In genomic region chr15:22887157-22887951, GRCh38 we compare ENCODE assay signal across 12 cellular contexts. TPM values are rescaled to one million over a fixed set of nuclear protein-coding genes. Genes with fewer than 3 reads are reported as not detected.
DNase-seq lines count a peak whose midpoint lies in the region; ATAC-seq and TF ChIP-seq lines count a peak whose summit lies in the region.
"Had no signal": no experiment of that assay in that cellular context is flagged by ENCODE, and none has a peak within 500 bp of the region (broad histone marks: within the 10 kb centered on the region; RNA-seq: fewer than 3 reads in every experiment).

No MANE protein-coding gene starts in this region.

- no peak overlapping the region for H3K9ac ChIP-seq in neuronal stem cell (ENCODE audit: low read depth, low read length, poor library complexity)
- H3K9ac ChIP-seq: parathyroid adenoma had no signal

- H3K9me3 ChIP-seq in osteoblast (ENCODE audit: low read depth, low read length) (no peaks in the 10 kb centered on the region), neuronal stem cell (replicated peaks in 1 of 2; ENCODE audit: control insufficient read depth in 2 of 2, insufficient read depth in 1 of 2, low read depth in 1 of 2, low read length in 2 of 2) (no peaks in the 10 kb centered on the region)

- H3K4me3 ChIP-seq in osteoblast (ENCODE audit: insufficient read depth, low read length) (no peak overlapping the region), neuronal stem cell (ENCODE audit: low read length in 2 of 2) (no peak overlapping the region)

- TF ChIP-seq CTCF in osteoblast (IDR thresholded peaks at IDR 0.05; ENCODE audit: extremely low read depth, low read depth, low read length), result no peak

- H2BK5ac ChIP-seq in neuronal stem cell (ENCODE audit: low read length), result no peak overlapping the region

- H4K91ac ChIP-seq in neuronal stem cell (ENCODE audit: low read depth, low read length, poor library complexity), result no peak overlapping the region

- H3K4ac ChIP-seq in neuronal stem cell (ENCODE audit: low read length), result no peak overlapping the region

- no peak overlapping the region for H2AK5ac ChIP-seq in neuronal stem cell (ENCODE audit: low read depth, low read length)

- no peak overlapping the region for H2BK12ac ChIP-seq in neuronal stem cell (ENCODE audit: low read length)

- H3K4me1 Mint-ChIP-seq in T-cell, result no peaks in the 10 kb centered on the region

- no peaks in the 10 kb centered on the region for H3K9me3 Mint-ChIP-seq in T-cell

- no peak for ATAC-seq in GM21390 (IDR thresholded peaks at IDR 0.05; ENCODE audit: unreplicated experiment)
- no peak for ATAC-seq in GM21526 (IDR thresholded peaks at IDR 0.05; ENCODE audit: low FRiP score, unreplicated experiment)
- no peak for ATAC-seq in T-cell (replicated peaks in 1 of 4)

- no peak overlapping the region for H3K23ac ChIP-seq in neuronal stem cell (ENCODE audit: low read depth, low read length, poor library complexity)

- no peak overlapping the region for H4K8ac ChIP-seq in neuronal stem cell (ENCODE audit: low read depth, low read length)

- H3K79me1 ChIP-seq in neuronal stem cell (ENCODE audit: low read depth, low read length), result no peaks in the 10 kb centered on the region

- H3K79me2 ChIP-seq in osteoblast (ENCODE audit: insufficient read depth, low read length), result no peaks in the 10 kb centered on the region
- H3K79me2 ChIP-seq: parathyroid adenoma had no signal

- no CpG with 5 or more reads among the region's 14 CpGs for WGBS in neuronal stem cell (ENCODE audit: extremely low coverage in 2 of 2, insufficient read length in 2 of 2, insufficient replicate concordance in 1 of 2), 2 donors

- H3K27me3 ChIP-seq in osteoblast (ENCODE audit: insufficient read depth, low read length), result no peaks in the 10 kb centered on the region
- no peaks in the 10 kb centered on the region for H3K27me3 ChIP-seq in neuronal stem cell (ENCODE audit: control insufficient read depth in 3 of 3, insufficient read depth in 3 of 3, low read depth in 1 of 3, low read length in 3 of 3)

- H3K36me3 ChIP-seq in osteoblast (ENCODE audit: insufficient read depth, low read length) (peaks cover 17% of the 10 kb centered on the region), neuronal stem cell (replicated peaks in 1 of 2; ENCODE audit: control insufficient read depth in 2 of 2, insufficient read depth in 2 of 2, low read length in 2 of 2) (peaks cover 17 to 57% of the 10 kb centered on the region in 2 donors)

- POLR2A ChIA-PET in T-cell (lab: Charles Lee), result no interaction called here

- no peak overlapping the region for H2BK120ac ChIP-seq in neuronal stem cell (ENCODE audit: low read depth, low read length)

- CTCF ChIA-PET in T-cell (lab: Charles Lee), result no interaction called here

- H3K14ac ChIP-seq in neuronal stem cell (ENCODE audit: low read length), result no peak overlapping the region

- no peaks in the 10 kb centered on the region for H3K36me3 Mint-ChIP-seq in T-cell

- H3K4me2 ChIP-seq in osteoblast (ENCODE audit: insufficient read depth, low read length) (peak overlapping the region; percentile 6), neuronal stem cell (ENCODE audit: insufficient read depth, low read length, poor library complexity, severe bottlenecking) (no peak overlapping the region)

- H2BK15ac ChIP-seq in neuronal stem cell (ENCODE audit: low read length), result no peak overlapping the region

- H3K4me3 Mint-ChIP-seq in T-cell, result no peak overlapping the region

- H2AFZ ChIP-seq in osteoblast (ENCODE audit: low read length), result no peak overlapping the region
- H2AFZ ChIP-seq in neuronal stem cell (ENCODE audit: low read length), result no peak overlapping the region
- H2AFZ ChIP-seq: parathyroid adenoma had no signal

- peak overlapping the region; percentile 74 for H3K27ac ChIP-seq in osteoblast (ENCODE audit: low read depth, low read length)
- H3K27ac ChIP-seq in neuronal stem cell (replicated peaks; ENCODE audit: low read length), result no peak overlapping the region
- H3K27ac ChIP-seq: parathyroid adenoma had no signal

- no peak overlapping the region for H3K18ac ChIP-seq in neuronal stem cell (ENCODE audit: low read length)

- H3K4me1 ChIP-seq in osteoblast (ENCODE audit: insufficient read depth, low read length), result peaks cover 15% of the 10 kb centered on the region
- H3K4me1 ChIP-seq in neuronal stem cell (ENCODE audit: control insufficient read depth in 2 of 2, insufficient read depth in 1 of 2, low read depth in 1 of 2, low read length in 2 of 2), result no peaks in the 10 kb centered on the region
- H3K4me1 ChIP-seq: parathyroid adenoma had no signal

- peaks cover 9% of the 10 kb centered on the region for H4K20me1 ChIP-seq in osteoblast (ENCODE audit: insufficient read depth, low read length)

- DNase-seq in CD1c-positive myeloid dendritic cell (ENCODE audit: extremely low spot score), result peak; percentile 84
- DNase-seq in fibroblast of peridontal ligament (ENCODE audit: extremely low read depth), result peak; percentile 41
- DNase-seq in osteoblast (ENCODE audit: insufficient read length, low spot score, missing footprints), result peak; percentile 93
- no peak for DNase-seq in neuronal stem cell (ENCODE audit: low spot score)
- DNase-seq in T-cell, result no peak
- DNase-seq: activated T-cell treated with anti-CD3 and anti-CD28 coated beads for 4 hours, DND-41, H7 had no signal

- H3K27me3 Mint-ChIP-seq in T-cell, result no peaks in the 10 kb centered on the region

- H3K27ac Mint-ChIP-seq in T-cell, result no peak overlapping the region

TF ChIP-seq in PFSK-1, 5 proteins besides CTCF, POLR2A, EP300 and RAD21:
- TF ChIP-seq TAF1 (IDR thresholded peaks at IDR 0.05; ENCODE audit: borderline replicate concordance, insufficient read depth, low read length) (no peak), FOXP2 (optimal IDR thresholded peaks at IDR 0.05; ENCODE audit: borderline replicate concordance, extremely low read depth, extremely low read length, insufficient read depth) (peak; percentile 75)

RNA-seq across cellular contexts. Expression of gene NIPA2, which starts 48.9 kb away (rescaled TPM):
- 73.7 TPM for polyA plus RNA-seq in PFSK-1 (2012; ENCODE audit: insufficient read length, low read depth)
- total RNA-seq in osteoblast, result 49.8 and 50.3 TPM in 2 replicates
- polyA plus RNA-seq in neuronal stem cell (2013, experiment 1 of 2), result 33.3 TPM
- polyA plus RNA-seq in neuronal stem cell (2013, experiment 2 of 2), result 33.3 TPM
- total RNA-seq in T-cell, result 10 to 100 TPM; 34.7 to 45.5 (median 43.2) TPM

Comparison
In these comparisons a context has a peak if more than half of its experiments do, and no peak if none do; other contexts are left out.
1. DNase-seq: peak in CD1c-positive myeloid dendritic cell (single experiment), fibroblast of peridontal ligament (single experiment) and osteoblast (single experiment); none in neuronal stem cell (single experiment) and T-cell (0 of 34).